ENCODE assay signal across 7 cellular contexts in genomic region chr1:12620142-12620865, GRCh38. TPM values are rescaled to one million over a fixed set of nuclear protein-coding genes. Genes with fewer than 3 reads are reported as not detected.
A peak's percentile ranks its signal among the peaks of the same experiment; 100 is the strongest.
DNase-seq lines count a peak whose midpoint lies in the region; ATAC-seq, FAIRE-seq and TF ChIP-seq lines count a peak whose summit lies in the region.

No MANE protein-coding gene starts in this region.

- H3K4me1 ChIP-seq in K562 (replicated peaks in 1 of 2; ENCODE audit: control insufficient read depth in 2 of 2, insufficient read depth in 2 of 2, low read length in 2 of 2): peaks cover 16 to 40% of the 10 kb centered on the region in 2 experiments
- H3K4me1 ChIP-seq in gastrocnemius medialis: peaks cover 29 to 38% of the 10 kb centered on the region in 2 donors

- CTCF ChIA-PET in K562 (lab: Yijun Ruan, JAX; ENCODE audit: low intra/inter-chr PET ratio): interaction anchor here (0.6 to 3.4 kb wide), 8 partner anchors 16 to 348 kb away, joined by 3 to 30 read pairs (median 4); no protein-coding TSS in a partner anchor

- no peak for ATAC-seq in K562
- no peak for ATAC-seq in gastrocnemius medialis
- no peak for ATAC-seq in HG03159 (IDR thresholded peaks at IDR 0.05; ENCODE audit: unreplicated experiment)
- no peak for ATAC-seq in omental fat pad (ENCODE audit: low FRiP score)

- TF ChIP-seq POLR2A in K562 (conservative IDR thresholded peaks at IDR 0.05) (no peak), gastrocnemius medialis (IDR thresholded peaks at IDR 0.05) (no peak)

- TF ChIP-seq CTCF in K562 (IDR thresholded peaks at IDR 0.05 in 2 of 3, conservative IDR thresholded peaks at IDR 0.05 in 1 of 3; ENCODE audit: insufficient read depth in 2 of 3, low read depth in 1 of 3, low read length in 3 of 3) (no peak; a peak in 1 of 6 replicates), gastrocnemius medialis (IDR thresholded peaks at IDR 0.05 in 4 of 5, conservative IDR thresholded peaks at IDR 0.05 in 1 of 5) (peak in 1 of 5 experiments; percentile 22), omental fat pad (IDR thresholded peaks at IDR 0.05) (no peak)

- POLR2A ChIA-PET in K562 (lab: Yijun Ruan, JAX): interaction anchor here (0.6 to 3.4 kb wide), 14 partner anchors 9 to 580 kb away, joined by 3 to 14 read pairs (median 4); no protein-coding TSS in a partner anchor

- peak overlapping the region; percentile 23 to 94; a peak in 3 of 4 replicates for H3K9ac ChIP-seq in K562 (ENCODE audit: insufficient read depth in 1 of 2, low read depth in 2 of 2, low read length in 2 of 2)

- intact Hi-C loops in K562 (cut with micrococcal nuclease): loop anchor here (1.0 kb wide), 2 partner anchors 213 to 306 kb away; no protein-coding TSS in a partner anchor
- intact Hi-C loops in gastrocnemius medialis (cut with DNase I; ENCODE audit: low total_unique reads): loop anchor here (5.0 kb wide), 1 partner anchor 343 kb away; no protein-coding TSS in a partner anchor

- peaks cover 52% of the 10 kb centered on the region for H3K79me2 ChIP-seq in K562 (ENCODE audit: control insufficient read depth, insufficient read depth, low read length)

- H4K20me1 ChIP-seq in K562 (replicated peaks; ENCODE audit: control insufficient read depth, insufficient read depth, low read length): no peaks in the 10 kb centered on the region

- H3K9me3 ChIP-seq in K562 (replicated peaks; ENCODE audit: control insufficient read depth, insufficient read depth, low read depth, low read length) (0 out of 2 replicates have a peak, but pooled peaks cover 2% of the 10 kb centered on the region), gastrocnemius medialis (no peaks in the 10 kb centered on the region)

- peak; percentile 42 for FAIRE-seq in GM18507 (lab: Jason Lieb, UNC)
- no peak for FAIRE-seq in K562 (lab: Jason Lieb, UNC)

- H3K27me3 ChIP-seq in K562 (ENCODE audit: control insufficient read depth in 2 of 2, insufficient read depth in 2 of 2, low read length in 2 of 2): no peaks in the 10 kb centered on the region
- H3K27me3 ChIP-seq in gastrocnemius medialis: no peaks in the 10 kb centered on the region

- H3K36me3 ChIP-seq in K562 (ENCODE audit: control insufficient read depth, insufficient read depth, low read length) (peaks cover under 1% of the 10 kb centered on the region; the same call in 1 of the 3 replicates), gastrocnemius medialis (no peaks in the 10 kb centered on the region)

- H3K9me1 ChIP-seq in K562 (ENCODE audit: control insufficient read depth, insufficient read depth, low read length): no peaks in the 10 kb centered on the region

- peak overlapping the region; percentile 97 for H3K4me2 ChIP-seq in K562 (ENCODE audit: insufficient read depth, low read length)

- no peak for DNase-seq in GM18507 (ENCODE audit: extremely low spot score, insufficient read length, low read depth)
- peak; percentile 47 for DNase-seq in OCI-M1 (lab: John Stamatoyannopoulos, UW)
- peak in 1 of 4 experiments; percentile 28 for DNase-seq in K562 (ENCODE audit: extremely low read depth in 1 of 4, low spot score in 3 of 4)
- no peak for DNase-seq in gastrocnemius medialis
- DNase-seq in NCI-H2196 treated with DMSO at 0.1 percent for 48 hours (lab: John Stamatoyannopoulos, UW; ENCODE audit: unreplicated experiment): no peak
- no peak for DNase-seq in omental fat pad (ENCODE audit: low spot score)

- no TSS peak for BruUV-seq in K562 (replicated peaks; lab: Mats Ljungman, UMichigan)

- H2AFZ ChIP-seq in K562 (ENCODE audit: low read depth, low read length): peak overlapping the region; percentile 58

- in situ Hi-C loops in K562 (cut with MboI): loop anchor here (25.0 kb wide), 1 partner anchor 308 kb away; no protein-coding TSS in a partner anchor
- in situ Hi-C loops in gastrocnemius medialis (cut with MboI; ENCODE audit: low sequenced_read_pairs in 4 of 4): loop anchor here (10.0 kb wide), 2 partner anchors 216 to 306 kb away; no protein-coding TSS in a partner anchor

- 46% methylated on average over 10 of the region's 10 CpGs for whole genome bisulfite sequencing in K562 (ENCODE audit: insufficient coverage, low coverage, missing lambda C conversion rate)

- no peak for TF ChIP-seq RAD21 in K562 (CRISPR knock-in tag; conservative IDR thresholded peaks at IDR 0.05 in 1 of 2, IDR thresholded peaks at IDR 0.05 in 1 of 2)

- H3K27ac ChIP-seq in K562 (ENCODE audit: extremely low read depth, low read depth, low read length) (no peak overlapping the region), gastrocnemius medialis (peak overlapping the region; percentile 87 to 97 (median 94))

- no peak for TF ChIP-seq EP300 in K562 (IDR thresholded peaks at IDR 0.05; ENCODE audit: low read length)

- H3K4me3 ChIP-seq in K562 (peak overlapping the region; percentile 71; the same call in 1 of the 2 replicates), gastrocnemius medialis (no peak overlapping the region)

TF ChIP-seq in K562, 482 proteins besides CTCF, POLR2A, EP300 and RAD21 (continues in another document):
- no peak for TF ChIP-seq CEBPG (CRISPR knock-in tag; IDR thresholded peaks at IDR 0.05)
- TF ChIP-seq CEBPG (tag; conservative IDR thresholded peaks at IDR 0.05 in 1 of 2, IDR thresholded peaks at IDR 0.05 in 1 of 2): 0 out of 4 replicates have a peak, but pooled peaks of 1 of the 2 experiments have one; percentile 37
- TF ChIP-seq PHF20 (IDR thresholded peaks at IDR 0.05; ENCODE audit: partially characterized antibody): no peak
- peak; percentile 4 for TF ChIP-seq MEIS2 (IDR thresholded peaks at IDR 0.05; ENCODE audit: partially characterized antibody)
- TF ChIP-seq, protein P1, sequence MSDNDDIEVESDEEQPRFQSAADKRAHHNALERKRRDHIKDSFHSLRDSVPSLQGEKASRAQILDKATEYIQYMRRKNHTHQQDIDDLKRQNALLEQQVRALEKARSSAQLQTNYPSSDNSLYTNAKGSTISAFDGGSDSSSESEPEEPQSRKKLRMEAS (CRISPR knock-in tag; IDR thresholded peaks at IDR 0.05): no peak
- TF ChIP-seq ZNF764 (CRISPR knock-in tag; IDR thresholded peaks at IDR 0.05; ENCODE audit: low read depth): peak; percentile 4; the same call in 1 of the 2 replicates
- 0 out of 2 replicates have a peak, but pooled peaks have one; percentile 31 for TF ChIP-seq ZKSCAN8 (CRISPR knock-in tag; IDR thresholded peaks at IDR 0.05)
- 0 out of 2 replicates have a peak, but pooled peaks have one; percentile 21 for TF ChIP-seq FOXO4 (CRISPR knock-in tag; IDR thresholded peaks at IDR 0.05)
- no peak for TF ChIP-seq ELF2 (CRISPR knock-in tag; IDR thresholded peaks at IDR 0.05)

RNA-seq across cellular contexts. Expression of gene DHRS3, which starts 2.3 kb away (rescaled TPM):
- 74.0 and 164 TPM in 2 replicates for total RNA-seq in K562 (2011; cell fraction: chromatin; rRNA removed; ENCODE audit: low replicate concordance)
- 181 and 211 TPM in 2 replicates for total RNA-seq in K562 (2011; cell fraction: nucleolus; rRNA removed)
- 160 and 179 TPM in 2 replicates for total RNA-seq in K562 (2011; cell fraction: nucleoplasm; rRNA removed)
- 62.3 and 67.3 TPM in 2 replicates for total RNA-seq in K562 (2014; rRNA removed)
- 37.6 and 43.5 TPM in 2 replicates for total RNA-seq in K562 (2014; rRNA removed; fragmentation: Illumina TruSeq; extraction: Trizol)
- total RNA-seq in K562 (2015; rRNA removed; fragmentation: Illumina TruSeq; extraction: Trizol): 58.7 and 60.6 TPM in 2 replicates
- 109 and 116 TPM in 2 replicates for total RNA-seq in K562 (2021)
- 58.7 and 66.5 TPM in 2 replicates for polyA plus RNA-seq in K562 (2011; rRNA removed)
- 72.1 and 104 TPM in 2 replicates for polyA plus RNA-seq in K562 (2011; cell fraction: cytosol; rRNA removed)
- polyA plus RNA-seq in K562 (2011; cell fraction: nucleus; rRNA removed): 71.2 and 105 TPM in 2 replicates
- polyA plus RNA-seq in K562 (2012): 35.6 and 41.5 TPM in 2 replicates
- polyA plus RNA-seq in K562 (2014; fragmentation: Illumina TruSeq; extraction: Trizol): 39.4 and 46.3 TPM in 2 replicates
- 10 to 100 TPM; 21.0 to 80.0 TPM for polyA plus RNA-seq in K562 (2014; fragmentation: Nextera tagmentation; extraction: Ambion mirVana)
- 57.0 and 59.6 TPM in 2 replicates for polyA plus RNA-seq in K562 (2014; rRNA removed)
- polyA minus RNA-seq in K562 (2011; rRNA and poly(A)+ RNA removed): 101 and 181 TPM in 2 replicates
- polyA minus RNA-seq in K562 (2011; cell fraction: cytosol; rRNA and poly(A)+ RNA removed): 117 and 156 TPM in 2 replicates
- polyA minus RNA-seq in K562 (2011; cell fraction: nucleus; rRNA and poly(A)+ RNA removed): 40.9 and 42.4 TPM in 2 replicates
- 100 to 1,000 TPM in 1 of 4 donors, 10 to 100 TPM in 3; 28.5 to 108 (median 67.0) TPM for total RNA-seq in gastrocnemius medialis
- total RNA-seq in omental fat pad: 100 to 1,000 TPM; 175 to 342 (median 227) TPM

RNA-seq across cellular contexts. Expression of gene AADACL4, which starts 23.6 kb away (rescaled TPM):
- total RNA-seq in K562 (2011; cell fraction: chromatin; rRNA removed; ENCODE audit: low replicate concordance): not detected in 2 replicates
- total RNA-seq in K562 (2011; cell fraction: nucleolus; rRNA removed): not detected in 2 replicates
- total RNA-seq in K562 (2011; cell fraction: nucleoplasm; rRNA removed): not detected in 2 replicates
- total RNA-seq in K562 (2014; rRNA removed): not detected in 2 replicates
- not detected in 2 replicates for total RNA-seq in K562 (2014; rRNA removed; fragmentation: Illumina TruSeq; extraction: Trizol)
- total RNA-seq in K562 (2015; rRNA removed; fragmentation: Illumina TruSeq; extraction: Trizol): not detected in 2 replicates
- total RNA-seq in K562 (2021): not detected in 2 replicates
- polyA plus RNA-seq in K562 (2011; rRNA removed): not detected in 2 replicates
- not detected in 2 replicates for polyA plus RNA-seq in K562 (2011; cell fraction: cytosol; rRNA removed)
- not detected in 2 replicates for polyA plus RNA-seq in K562 (2011; cell fraction: nucleus; rRNA removed)
- not detected in 2 replicates for polyA plus RNA-seq in K562 (2012)
- not detected in 2 replicates for polyA plus RNA-seq in K562 (2014; fragmentation: Illumina TruSeq; extraction: Trizol)
- not detected for polyA plus RNA-seq in K562 (2014; fragmentation: Nextera tagmentation; extraction: Ambion mirVana)
- polyA plus RNA-seq in K562 (2014; rRNA removed): not detected in 2 replicates
- polyA minus RNA-seq in K562 (2011; rRNA and poly(A)+ RNA removed): not detected in 2 replicates
- polyA minus RNA-seq in K562 (2011; cell fraction: cytosol; rRNA and poly(A)+ RNA removed): not detected in 2 replicates
- not detected in 2 replicates for polyA minus RNA-seq in K562 (2011; cell fraction: nucleus; rRNA and poly(A)+ RNA removed)
- not detected for total RNA-seq in gastrocnemius medialis
- under 1 TPM in 1 of 4 donors, not detected in 3; 0.28 TPM for total RNA-seq in omental fat pad
